In genomic region chr20:58889334-58890072, GRCh38 we compare ENCODE assay signal across 9 cellular contexts. TPM values are rescaled to one million over a fixed set of nuclear protein-coding genes. Genes with fewer than 3 reads are reported as not detected.
DNase-seq lines count a peak whose midpoint lies in the region; ATAC-seq and TF ChIP-seq lines count a peak whose summit lies in the region.
"Had no signal": no experiment of that assay in that cellular context is flagged by ENCODE, and none has a peak within 500 bp of the region (broad histone marks: within the 10 kb centered on the region; RNA-seq: fewer than 3 reads in every experiment).

No MANE protein-coding gene starts in this region.

- H3K4me3 ChIP-seq in CD8-positive, alpha-beta memory T cell (ENCODE audit: low read length), result peak overlapping the region; percentile 79
- peak overlapping the region; percentile 52 to 69 for H3K4me3 ChIP-seq in muscle layer of duodenum (ENCODE audit: low read depth in 1 of 2, low read length in 2 of 2)

- H3K4me1 ChIP-seq in CD8-positive, alpha-beta memory T cell (ENCODE audit: insufficient read depth, low read length), result peaks cover 26% of the 10 kb centered on the region
- H3K4me1 ChIP-seq in muscle layer of duodenum (ENCODE audit: control insufficient read depth in 1 of 2, insufficient read depth in 2 of 2, low read length in 2 of 2), result peaks cover 14 to 25% of the 10 kb centered on the region in 2 donors

- no peak for TF ChIP-seq CTCF in chondrocyte (IDR thresholded peaks at IDR 0.05)

- H3K27me3 Mint-ChIP-seq in CD8-positive, alpha-beta memory T cell, result peaks cover 0 to 5% of the 10 kb centered on the region in 2 donors
- no peaks in the 10 kb centered on the region for H3K27me3 Mint-ChIP-seq in chondrocyte (ENCODE audit: low read depth)

- CTCF ChIA-PET in CD8-positive, alpha-beta memory T cell (lab: Charles Lee), result interaction anchor here (0.9 kb wide), 1 partner anchor 91 kb away, joined by 3 read pairs; the partner anchor contains the start of gene NELFCD

- peak overlapping the region; percentile 72 to 99 (median 96) for H3K27ac Mint-ChIP-seq in CD8-positive, alpha-beta memory T cell
- H3K27ac Mint-ChIP-seq in chondrocyte (ENCODE audit: unreplicated experiment), result peak overlapping the region; percentile 89

- H3K4me1 Mint-ChIP-seq in CD8-positive, alpha-beta memory T cell, result peaks cover 28 to 55% (median 34%) of the 10 kb centered on the region in 3 donors
- peaks cover 26% of the 10 kb centered on the region for H3K4me1 Mint-ChIP-seq in chondrocyte (ENCODE audit: low read depth)

- ATAC-seq in GM19328 (IDR thresholded peaks at IDR 0.05; ENCODE audit: unreplicated experiment) (no peak), GM21717 (IDR thresholded peaks at IDR 0.05; ENCODE audit: unreplicated experiment) (no peak), HG02642 (IDR thresholded peaks at IDR 0.05; ENCODE audit: poor library complexity, unreplicated experiment) (no peak)

- H3K27me3 ChIP-seq in CD8-positive, alpha-beta memory T cell (ENCODE audit: insufficient read depth, low read length, poor library complexity, severe bottlenecking), result no peaks in the 10 kb centered on the region
- H3K27me3 ChIP-seq in muscle layer of duodenum (ENCODE audit: low read depth, low read length), result no peaks in the 10 kb centered on the region

- H3K9me3 ChIP-seq in CD8-positive, alpha-beta memory T cell (ENCODE audit: low read length), result no peaks in the 10 kb centered on the region
- H3K9me3 ChIP-seq in muscle layer of duodenum (ENCODE audit: control insufficient read depth in 1 of 2, low read length in 2 of 2), result peaks cover 0 to 3% of the 10 kb centered on the region in 2 donors

- POLR2A ChIA-PET in CD8-positive, alpha-beta memory T cell (lab: Charles Lee), result interaction anchor here (1.0 to 2.0 kb wide), 10 partner anchors 18 to 364 kb away, joined by 4 to 23 read pairs (median 5); partner anchors contain the start of genes ATP5F1E, GNAS-AS1, NELFCD and PRELID3B

- peak in 4 of 5 donors; percentile 11 to 52 (median 27) for DNase-seq in CD8-positive, alpha-beta memory T cell
- DNase-seq in NAMALWA (ENCODE audit: low spot score) (peak; percentile 25), chondrocyte (ENCODE audit: low spot score) (no peak), NOMO-1 (lab: John Stamatoyannopoulos, UW; ENCODE audit: unreplicated experiment in 2 of 2) (no peak)

- peak overlapping the region; percentile 87 for H3K27ac ChIP-seq in CD8-positive, alpha-beta memory T cell (ENCODE audit: low read depth, low read length)
- peak overlapping the region; percentile 8 for H3K27ac ChIP-seq in muscle layer of duodenum (ENCODE audit: low read length)

- peaks cover 0 to 5% (median 0%) of the 10 kb centered on the region in 5 donors for H3K9me3 Mint-ChIP-seq in CD8-positive, alpha-beta memory T cell
- H3K9me3 Mint-ChIP-seq in chondrocyte (ENCODE audit: low read depth), result no peaks in the 10 kb centered on the region

- peaks cover 0 to 14% (median 0%) of the 10 kb centered on the region in 3 donors for H3K36me3 Mint-ChIP-seq in CD8-positive, alpha-beta memory T cell
- no peaks in the 10 kb centered on the region for H3K36me3 Mint-ChIP-seq in chondrocyte (ENCODE audit: low read depth)

- no peaks in the 10 kb centered on the region for H3K36me3 ChIP-seq in CD8-positive, alpha-beta memory T cell (ENCODE audit: insufficient read depth, low read length)
- no peaks in the 10 kb centered on the region for H3K36me3 ChIP-seq in muscle layer of duodenum (ENCODE audit: control insufficient read depth in 1 of 2, insufficient read depth in 2 of 2, low read length in 2 of 2)

- peak overlapping the region; percentile 92 to 97 (median 95) for H3K4me3 Mint-ChIP-seq in CD8-positive, alpha-beta memory T cell
- peak overlapping the region; percentile 87 for H3K4me3 Mint-ChIP-seq in chondrocyte (ENCODE audit: unreplicated experiment)

RNA-seq across cellular contexts. Expression of gene GNAS, which starts 37.0 kb away (rescaled TPM):
- 100 to 1,000 TPM; 637 to 666 TPM for total RNA-seq in CD8-positive, alpha-beta memory T cell
- 218 TPM for polyA plus RNA-seq in CD8-positive, alpha-beta memory T cell
- total RNA-seq in chondrocyte, result 1,127 to 1,393 TPM (median 1,374 TPM) in 3 replicates

RNA-seq across cellular contexts. Expression of gene GNAS-AS1, which starts 38.8 kb away (rescaled TPM):
- under 1 TPM; 0.55 to 0.68 TPM for total RNA-seq in CD8-positive, alpha-beta memory T cell
- not detected for polyA plus RNA-seq in CD8-positive, alpha-beta memory T cell
- 1.1 to 2.7 TPM (median 1.7 TPM) in 3 replicates for total RNA-seq in chondrocyte
- total RNA-seq: myocyte had no signal

Comparison
In these comparisons a context has a peak if more than half of its experiments do, and no peak if none do; other contexts are left out.
1. DNase-seq: peak in CD8-positive, alpha-beta memory T cell (4 of 5) and NAMALWA (single experiment); none in chondrocyte (single experiment) and NOMO-1 (0 of 2).